1 cellular context compared by ENCODE assay signal in the genomic region with DNA sequence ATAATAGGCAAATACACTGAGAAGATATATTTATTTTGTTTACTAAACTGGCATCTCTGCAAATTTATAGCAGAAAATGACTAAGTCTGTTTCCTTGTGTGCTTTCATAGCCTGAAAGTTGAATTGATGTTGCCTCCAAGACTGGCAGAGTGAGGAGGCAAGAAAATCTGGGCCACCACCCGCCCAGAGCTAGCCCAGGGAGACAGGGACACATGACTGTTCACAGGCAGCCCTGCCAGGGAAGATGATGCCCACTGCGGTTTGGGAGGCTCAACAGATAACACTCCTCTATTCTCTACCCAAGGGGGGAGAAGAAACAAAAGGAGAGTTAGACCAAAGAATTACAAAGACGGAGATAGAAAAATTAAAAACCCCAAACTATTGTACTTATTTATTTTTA.
TF ChIP-seq lines count a peak whose summit lies in the region.

No MANE protein-coding gene starts in this region.

TF ChIP-seq in IMR-90, 13 proteins besides CTCF, POLR2A, EP300 and RAD21:
- TF ChIP-seq USF2 (IDR thresholded peaks at IDR 0.05; ENCODE audit: low read depth, low read length), result no peak
- no peak for TF ChIP-seq RCOR1 (IDR thresholded peaks at IDR 0.05; ENCODE audit: insufficient replicate concordance, low read length)
- no peak for TF ChIP-seq NFE2L2 (IDR thresholded peaks at IDR 0.05; ENCODE audit: low read depth, low read length)
- no peak for TF ChIP-seq RFX5 (IDR thresholded peaks at IDR 0.05; ENCODE audit: low read depth, low read length)
- no peak for TF ChIP-seq CEBPB (IDR thresholded peaks at IDR 0.05; ENCODE audit: low read depth, low read length)
- no peak for TF ChIP-seq BHLHE40 (IDR thresholded peaks at IDR 0.05; ENCODE audit: low read depth, low read length)
- no peak for TF ChIP-seq MAFK (IDR thresholded peaks at IDR 0.05; ENCODE audit: low read depth, low read length)
- no peak for TF ChIP-seq MXI1 (IDR thresholded peaks at IDR 0.05; ENCODE audit: borderline replicate concordance, low read depth, low read length)
- no peak for TF ChIP-seq MAZ (IDR thresholded peaks at IDR 0.05; ENCODE audit: borderline replicate concordance, low read depth, low read length)
- no peak for TF ChIP-seq FOS (IDR thresholded peaks at IDR 0.05; ENCODE audit: low read depth, low read length)
- TF ChIP-seq SMC3 (IDR thresholded peaks at IDR 0.05; ENCODE audit: low read depth, low read length), result no peak
- no peak for TF ChIP-seq ELK1 (IDR thresholded peaks at IDR 0.05; ENCODE audit: borderline replicate concordance, low read depth, low read length)
